Comparison of ENCODE assay signal across 22 cellular contexts in genomic region chr5:142878638-142879037, GRCh38.
DNase-seq lines count a peak whose midpoint lies in the region; ATAC-seq, FAIRE-seq and TF ChIP-seq lines count a peak whose summit lies in the region.
"Had no signal": no experiment of that assay in that cellular context is flagged by ENCODE, and none has a peak within 500 bp of the region (broad histone marks: within the 10 kb centered on the region; RNA-seq: fewer than 3 reads in every experiment).

No MANE protein-coding gene starts in this region.

- no peaks in the 10 kb centered on the region for H3K27me3 Mint-ChIP-seq in CD4-positive, alpha-beta memory T cell
- H3K27me3 Mint-ChIP-seq in H9 (ENCODE audit: low read depth) = no peaks in the 10 kb centered on the region
- H3K27me3 Mint-ChIP-seq in central memory CD8-positive, alpha-beta T cell = no peaks in the 10 kb centered on the region
- H3K27me3 Mint-ChIP-seq: CD4-positive, CD25-positive, alpha-beta regulatory T cell; IgD-negative memory B cell; T-cell had no signal

- DNase-seq in CD4-positive, alpha-beta memory T cell = no peak
- DNase-seq in H9 = no peak
- DNase-seq in central memory CD8-positive, alpha-beta T cell (ENCODE audit: low spot score in 2 of 2) = no peak
- no peak for DNase-seq in stimulated activated effector memory CD8-positive, alpha-beta T cell treated with anti-CD3 and anti-CD28 coated beads, Interleukin-12 subunit alpha, Interleukin-12 subunit beta, amount 100 ng/mL, for 72 hours (ENCODE audit: low spot score in 2 of 2)
- no peak for DNase-seq in RCC 7860 (ENCODE audit: low spot score)
- DNase-seq: CD4-positive, CD25-positive, alpha-beta regulatory T cell; DND-41; GDM1; NCI-H187; NCI-H446; NCI-H774; Peyer's patch; SHP77; SK-N-SH; T-cell had no signal

- no peak overlapping the region for H2BK12ac ChIP-seq in H9 (ENCODE audit: insufficient read length, low read depth, low read length)

- no peak overlapping the region for H3K56ac ChIP-seq in H9 (ENCODE audit: insufficient read length, low read depth, low read length)

- H3K9me3 ChIP-seq in CD4-positive, alpha-beta memory T cell (ENCODE audit: control insufficient read depth in 1 of 2, low read length in 2 of 2) = no peaks in the 10 kb centered on the region
- no peaks in the 10 kb centered on the region for H3K9me3 ChIP-seq in H9 (ENCODE audit: control insufficient read depth, low read depth, low read length)
- H3K9me3 ChIP-seq: Peyer's patch, SK-N-SH had no signal

- H3K79me1 ChIP-seq in H9 (ENCODE audit: insufficient read depth, low read depth, low read length, poor library complexity, severe bottlenecking) = no peaks in the 10 kb centered on the region

- no peak overlapping the region for H2AFZ ChIP-seq in H9 (ENCODE audit: low read length)

- H2BK5ac ChIP-seq in H9 (ENCODE audit: insufficient read length, low read length) = no peak overlapping the region

- no peak for TF ChIP-seq CTCF in H9 (conservative IDR thresholded peaks at IDR 0.05)

- H3K36me3 ChIP-seq in CD4-positive, alpha-beta memory T cell (ENCODE audit: insufficient read depth, low read length) = no peaks in the 10 kb centered on the region

- peak overlapping the region in 4 of 7 donors; percentile 20 to 76 (median 41) for H3K27ac Mint-ChIP-seq in CD4-positive, alpha-beta memory T cell
- peak overlapping the region; percentile 8 to 46 (median 19); a peak in 3 of 7 replicates for H3K27ac Mint-ChIP-seq in H9
- H3K27ac Mint-ChIP-seq in central memory CD8-positive, alpha-beta T cell (ENCODE audit: low read depth) = peak overlapping the region; percentile 29
- H3K27ac Mint-ChIP-seq in stimulated activated effector memory CD8-positive, alpha-beta T cell treated with anti-CD3 and anti-CD28 coated beads, Interleukin-12 subunit alpha, Interleukin-12 subunit beta, amount 100 ng/mL, for 72 hours = peak overlapping the region; percentile 17
- H3K27ac Mint-ChIP-seq: CD4-positive, CD25-positive, alpha-beta regulatory T cell had no signal

- no peaks in the 10 kb centered on the region for H3K79me2 ChIP-seq in H9 (ENCODE audit: insufficient read depth, low read length)

- H2AK5ac ChIP-seq in H9 (ENCODE audit: insufficient read length, low read length) = no peak overlapping the region

- no peak for FAIRE-seq in RCC 7860 (lab: Jason Lieb, UNC)
- FAIRE-seq: D721Med, GM12878, GM18507 had no signal

- no peak overlapping the region for H3K14ac ChIP-seq in H9 (ENCODE audit: insufficient read depth, low read length)

- no peak overlapping the region for H3K9ac ChIP-seq in H9 (ENCODE audit: extremely low read depth, insufficient read length, low read length)
- H3K9ac ChIP-seq: SK-N-SH had no signal

- H2BK15ac ChIP-seq in H9 (ENCODE audit: low read depth, low read length) = no peak overlapping the region

- H3K27me3 ChIP-seq in CD4-positive, alpha-beta memory T cell (ENCODE audit: insufficient read depth, low read length) = no peaks in the 10 kb centered on the region
- H3K27me3 ChIP-seq in H9 (ENCODE audit: insufficient read depth, low read length) = no peaks in the 10 kb centered on the region
- H3K27me3 ChIP-seq: Peyer's patch had no signal

- H3K4me1 ChIP-seq in CD4-positive, alpha-beta memory T cell (ENCODE audit: insufficient read depth, low read length) = no peaks in the 10 kb centered on the region
- H3K4me1 ChIP-seq in H9 (ENCODE audit: insufficient read depth, low read length) = peaks cover 4% of the 10 kb centered on the region; the same call in 1 of the 2 replicates

- no peak overlapping the region for H3T11ph ChIP-seq in H9 (ENCODE audit: low read length)

- no peaks in the 10 kb centered on the region for H4K20me1 ChIP-seq in H9 (ENCODE audit: control insufficient read depth, insufficient read depth, insufficient read length)

- no peak overlapping the region for H3K18ac ChIP-seq in H9 (ENCODE audit: insufficient read length, low read depth, low read length)

- no peak overlapping the region for H3K23ac ChIP-seq in H9 (ENCODE audit: insufficient read length, low read depth, low read length)

- no peaks in the 10 kb centered on the region for H3K9me3 Mint-ChIP-seq in CD4-positive, alpha-beta memory T cell
- H3K9me3 Mint-ChIP-seq in H9 = no peaks in the 10 kb centered on the region
- H3K9me3 Mint-ChIP-seq in central memory CD8-positive, alpha-beta T cell = no peaks in the 10 kb centered on the region
- H3K9me3 Mint-ChIP-seq in stimulated activated effector memory CD8-positive, alpha-beta T cell treated with anti-CD3 and anti-CD28 coated beads, Interleukin-12 subunit alpha, Interleukin-12 subunit beta, amount 100 ng/mL, for 72 hours = no peaks in the 10 kb centered on the region
- H3K9me3 Mint-ChIP-seq: CD4-positive, CD25-positive, alpha-beta regulatory T cell; IgD-negative memory B cell; T-cell had no signal

- no peak overlapping the region for H4K5ac ChIP-seq in H9 (ENCODE audit: insufficient read length, low read depth, low read length)

- H2BK120ac ChIP-seq in H9 (ENCODE audit: low read depth, low read length, poor library complexity, severe bottlenecking) = no peak overlapping the region

- CTCF ChIA-PET in CD4-positive, alpha-beta memory T cell (lab: Charles Lee; ENCODE audit: partially characterized antibody) = interaction anchor here (1.1 to 18.3 kb wide), 8 partner anchors 9 to 223 kb away, joined by 4 to 354 read pairs (median 22); partner anchors contain the start of gene ARHGAP26

- no peak overlapping the region for H3K4me2 ChIP-seq in H9 (ENCODE audit: insufficient read depth, insufficient read length, low read length)
- H3K4me2 ChIP-seq: SK-N-SH had no signal

- peaks cover 2 to 14% of the 10 kb centered on the region in 2 donors for H3K36me3 Mint-ChIP-seq in CD4-positive, alpha-beta memory T cell
- H3K36me3 Mint-ChIP-seq in H9 (ENCODE audit: insufficient read depth in 1 of 3, low read depth in 3 of 3) = peaks cover 0 to 5% (median 0%) of the 10 kb centered on the region in 3 experiments; a peak in 3 of 7 replicates
- peaks cover 29% of the 10 kb centered on the region for H3K36me3 Mint-ChIP-seq in central memory CD8-positive, alpha-beta T cell (ENCODE audit: insufficient read depth)
- H3K36me3 Mint-ChIP-seq in stimulated activated effector memory CD8-positive, alpha-beta T cell treated with anti-CD3 and anti-CD28 coated beads, Interleukin-12 subunit alpha, Interleukin-12 subunit beta, amount 100 ng/mL, for 72 hours = peaks cover 27% of the 10 kb centered on the region

- H3K4me1 Mint-ChIP-seq in CD4-positive, alpha-beta memory T cell = peaks cover 0 to 2% (median under 1%) of the 10 kb centered on the region in 4 donors
- peaks cover 26 to 32% of the 10 kb centered on the region in 2 experiments for H3K4me1 Mint-ChIP-seq in H9
- H3K4me1 Mint-ChIP-seq in central memory CD8-positive, alpha-beta T cell = peaks cover 7% of the 10 kb centered on the region
- H3K4me1 Mint-ChIP-seq in stimulated activated effector memory CD8-positive, alpha-beta T cell treated with anti-CD3 and anti-CD28 coated beads, Interleukin-12 subunit alpha, Interleukin-12 subunit beta, amount 100 ng/mL, for 72 hours = peaks cover 6% of the 10 kb centered on the region

- no peak overlapping the region for H3K4me3 ChIP-seq in CD4-positive, alpha-beta memory T cell (ENCODE audit: low read length in 2 of 2)
- H3K4me3 ChIP-seq: GM12878, Peyer's patch had no signal

- H4K91ac ChIP-seq in H9 (ENCODE audit: insufficient read length, low read depth, low read length) = no peak overlapping the region

- H3K23me2 ChIP-seq in H9 (ENCODE audit: insufficient read length, low read depth, low read length, poor library complexity, severe bottlenecking) = no peaks in the 10 kb centered on the region

- no peak for ATAC-seq in central memory CD8-positive, alpha-beta T cell (replicated peaks; ENCODE audit: extremely low read depth, poor library complexity, severe bottlenecking)
- no peak for ATAC-seq in stimulated activated effector memory CD8-positive, alpha-beta T cell treated with anti-CD3 and anti-CD28 coated beads, Interleukin-12 subunit alpha, Interleukin-12 subunit beta, amount 100 ng/mL, for 72 hours
- ATAC-seq in HG03521 (IDR thresholded peaks at IDR 0.05; ENCODE audit: unreplicated experiment) = no peak
- ATAC-seq in HG03159 (IDR thresholded peaks at IDR 0.05; ENCODE audit: unreplicated experiment) = no peak
- ATAC-seq: GM12878, HCT116, T-cell had no signal

- no peak overlapping the region for H3K27ac ChIP-seq in CD4-positive, alpha-beta memory T cell (ENCODE audit: low read depth, low read length)
- no peak overlapping the region for H3K27ac ChIP-seq in H9 (ENCODE audit: insufficient read length, low read depth, low read length)
- H3K27ac ChIP-seq: Peyer's patch had no signal

- no peak overlapping the region for H3K4ac ChIP-seq in H9 (ENCODE audit: low read depth, low read length)

- H3K4me3 Mint-ChIP-seq in CD4-positive, alpha-beta memory T cell = no peak overlapping the region
- H3K4me3 Mint-ChIP-seq in H9 = no peak overlapping the region
- H3K4me3 Mint-ChIP-seq in central memory CD8-positive, alpha-beta T cell = no peak overlapping the region
- no peak overlapping the region for H3K4me3 Mint-ChIP-seq in stimulated activated effector memory CD8-positive, alpha-beta T cell treated with anti-CD3 and anti-CD28 coated beads, Interleukin-12 subunit alpha, Interleukin-12 subunit beta, amount 100 ng/mL, for 72 hours
- H3K4me3 Mint-ChIP-seq: CD4-positive, CD25-positive, alpha-beta regulatory T cell; IgD-negative memory B cell; T-cell had no signal

- no CpG with 5 or more reads among the region's 3 CpGs for WGBS in H9 (ENCODE audit: extremely low coverage, insufficient read length, low lambda C conversion rate)

- no peak overlapping the region for H4K8ac ChIP-seq in H9 (replicated peaks; ENCODE audit: insufficient read length, low read depth, low read length)

- H2BK20ac ChIP-seq in H9 (ENCODE audit: low read depth, low read length, poor library complexity, severe bottlenecking) = no peak overlapping the region

- POLR2A ChIA-PET in CD4-positive, alpha-beta memory T cell (lab: Charles Lee; ENCODE audit: partially characterized antibody) = no interaction called here

- intact Hi-C loops in CD4-positive, alpha-beta memory T cell (cut with micrococcal nuclease) = no loop called here
